ENCODE assay signal across 18 cellular contexts in the genomic region with DNA sequence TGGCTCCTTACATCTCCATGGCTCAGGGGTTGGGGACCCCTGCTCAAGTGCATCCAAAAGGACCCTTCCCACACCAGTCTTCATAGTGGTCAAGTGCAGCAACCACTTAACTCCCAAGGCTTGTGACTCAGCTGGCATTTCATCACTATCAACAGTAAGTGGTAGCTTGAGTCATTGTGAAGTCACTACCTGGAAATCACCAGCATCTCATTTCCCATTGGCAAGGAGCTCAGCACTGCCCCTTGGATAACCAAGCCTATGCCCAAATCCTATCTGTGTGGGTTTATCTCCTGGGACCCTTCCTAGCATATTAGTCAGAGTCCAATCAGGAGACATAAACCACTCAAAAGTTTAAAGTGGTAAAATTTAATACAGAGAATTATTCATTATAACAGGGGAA. TPM values are rescaled to one million over a fixed set of nuclear protein-coding genes. Genes with fewer than 3 reads are reported as not detected.
"Had no signal": no experiment of that assay in that cellular context is flagged by ENCODE, and none has a peak within 500 bp of the region (broad histone marks: within the 10 kb centered on the region; RNA-seq: fewer than 3 reads in every experiment).

No MANE protein-coding gene starts in this region.

RNA-seq across cellular contexts. Expression of gene OR4C45, which starts 46.3 kb away (rescaled TPM):
- total RNA-seq: aorta; body of pancreas; cardiac muscle cell; dorsolateral prefrontal cortex; esophagus mucosa; gastrocnemius medialis; left cardiac atrium; left ventricle myocardium superior; lung microvascular endothelial cell; mesothelial cell of epicardium; ovary; progenitor cell of endocrine pancreas; sciatic nerve; T-helper 1 cell treated with Interleukin-12 subunit alpha and Interleukin-12 subunit beta and Interleukin-4 antibody, amounts not matched to agents 30 ng/mL and 1 ng/mL, for 36 hours; uterus had no signal
- polyA plus RNA-seq: adipose tissue, aorta, cardiac muscle cell, ovary, small intestine, thymus had no signal
